Comparison of ENCODE assay signal across 8 cellular contexts in genomic region chr14:50830932-50831703, GRCh38. TPM values are rescaled to one million over a fixed set of nuclear protein-coding genes. Genes with fewer than 3 reads are reported as not detected.
DNase-seq lines count a peak whose midpoint lies in the region; ATAC-seq and TF ChIP-seq lines count a peak whose summit lies in the region.

A gene with protein sequence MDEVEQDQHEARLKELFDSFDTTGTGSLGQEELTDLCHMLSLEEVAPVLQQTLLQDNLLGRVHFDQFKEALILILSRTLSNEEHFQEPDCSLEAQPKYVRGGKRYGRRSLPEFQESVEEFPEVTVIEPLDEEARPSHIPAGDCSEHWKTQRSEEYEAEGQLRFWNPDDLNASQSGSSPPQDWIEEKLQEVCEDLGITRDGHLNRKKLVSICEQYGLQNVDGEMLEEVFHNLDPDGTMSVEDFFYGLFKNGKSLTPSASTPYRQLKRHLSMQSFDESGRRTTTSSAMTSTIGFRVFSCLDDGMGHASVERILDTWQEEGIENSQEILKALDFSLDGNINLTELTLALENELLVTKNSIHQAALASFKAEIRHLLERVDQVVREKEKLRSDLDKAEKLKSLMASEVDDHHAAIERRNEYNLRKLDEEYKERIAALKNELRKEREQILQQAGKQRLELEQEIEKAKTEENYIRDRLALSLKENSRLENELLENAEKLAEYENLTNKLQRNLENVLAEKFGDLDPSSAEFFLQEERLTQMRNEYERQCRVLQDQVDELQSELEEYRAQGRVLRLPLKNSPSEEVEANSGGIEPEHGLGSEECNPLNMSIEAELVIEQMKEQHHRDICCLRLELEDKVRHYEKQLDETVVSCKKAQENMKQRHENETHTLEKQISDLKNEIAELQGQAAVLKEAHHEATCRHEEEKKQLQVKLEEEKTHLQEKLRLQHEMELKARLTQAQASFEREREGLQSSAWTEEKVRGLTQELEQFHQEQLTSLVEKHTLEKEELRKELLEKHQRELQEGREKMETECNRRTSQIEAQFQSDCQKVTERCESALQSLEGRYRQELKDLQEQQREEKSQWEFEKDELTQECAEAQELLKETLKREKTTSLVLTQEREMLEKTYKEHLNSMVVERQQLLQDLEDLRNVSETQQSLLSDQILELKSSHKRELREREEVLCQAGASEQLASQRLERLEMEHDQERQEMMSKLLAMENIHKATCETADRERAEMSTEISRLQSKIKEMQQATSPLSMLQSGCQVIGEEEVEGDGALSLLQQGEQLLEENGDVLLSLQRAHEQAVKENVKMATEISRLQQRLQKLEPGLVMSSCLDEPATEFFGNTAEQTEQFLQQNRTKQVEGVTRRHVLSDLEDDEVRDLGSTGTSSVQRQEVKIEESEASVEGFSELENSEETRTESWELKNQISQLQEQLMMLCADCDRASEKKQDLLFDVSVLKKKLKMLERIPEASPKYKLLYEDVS (N-terminal part only) (minus strand): TSS chr14:50831162. CDS start chr14:50822056, 9,106 bp downstream.

- no peaks in the 10 kb centered on the region for H3K9me3 Mint-ChIP-seq in stimulated activated memory B cell treated with anti-CD40 and anti-IgM and Interleukin-4, amounts not matched to agents 10 μg/mL and 1 μg/mL and 100 μg/mL, for 72 hours

- no peaks in the 10 kb centered on the region for H3K27me3 Mint-ChIP-seq in stimulated activated memory B cell treated with anti-CD40 and anti-IgM and Interleukin-4, amounts not matched to agents 10 μg/mL and 1 μg/mL and 100 μg/mL, for 72 hours

- H3K9ac ChIP-seq in OCI-LY3 (ENCODE audit: low read length) (peak within 1 kb of the TSS; percentile 86), muscle layer of colon (ENCODE audit: low read length) (peak within 1 kb of the TSS; percentile 79)

- peak within 1 kb of the TSS; percentile 96 for H3K27ac Mint-ChIP-seq in stimulated activated memory B cell treated with anti-CD40 and anti-IgM and Interleukin-4, amounts not matched to agents 10 μg/mL and 1 μg/mL and 100 μg/mL, for 72 hours

- TF ChIP-seq CTCF in OCI-LY3 (IDR thresholded peaks at IDR 0.05; ENCODE audit: low read depth, low read length) = no peak

- H3K4me1 Mint-ChIP-seq in stimulated activated memory B cell treated with anti-CD40 and anti-IgM and Interleukin-4, amounts not matched to agents 10 μg/mL and 1 μg/mL and 100 μg/mL, for 72 hours = peaks cover 71% of the 10 kb centered on the region

- peaks cover 5% of the 10 kb centered on the region; the same call in 1 of the 2 replicates for H3K27me3 ChIP-seq in OCI-LY3 (ENCODE audit: low read depth, low read length)
- H3K27me3 ChIP-seq in esophagus (ENCODE audit: control insufficient read depth in 1 of 2, insufficient read depth in 2 of 2, low read length in 2 of 2) = no peaks in the 10 kb centered on the region
- no peaks in the 10 kb centered on the region for H3K27me3 ChIP-seq in muscle layer of colon (ENCODE audit: control insufficient read depth in 1 of 2, insufficient read depth in 2 of 2, low read length in 2 of 2)

- H3K4me3 Mint-ChIP-seq in stimulated activated memory B cell treated with anti-CD40 and anti-IgM and Interleukin-4, amounts not matched to agents 10 μg/mL and 1 μg/mL and 100 μg/mL, for 72 hours = peak within 1 kb of the TSS; percentile 99

- H3K27ac ChIP-seq in OCI-LY3 (ENCODE audit: low read length) = peak within 1 kb of the TSS; percentile 78
- H3K27ac ChIP-seq in esophagus (ENCODE audit: low read depth in 2 of 2, low read length in 1 of 2) = peak within 1 kb of the TSS; percentile 87 to 93
- H3K27ac ChIP-seq in muscle layer of colon (ENCODE audit: low read depth, low read length) = peak within 1 kb of the TSS; percentile 94

- peak within 1 kb of the TSS; percentile 94 for H3K4me2 ChIP-seq in OCI-LY3 (ENCODE audit: low read length)

- peaks cover 31% of the 10 kb centered on the region for H3K36me3 ChIP-seq in OCI-LY3 (replicated peaks; ENCODE audit: low read depth, low read length)
- H3K36me3 ChIP-seq in esophagus (ENCODE audit: control insufficient read depth in 2 of 2, insufficient read depth in 2 of 2, low read length in 1 of 2) = peaks cover 0 to 4% of the 10 kb centered on the region in 2 donors
- no peaks in the 10 kb centered on the region for H3K36me3 ChIP-seq in muscle layer of colon (ENCODE audit: insufficient read depth, low read length)

- no peaks in the 10 kb centered on the region for H3K9me3 ChIP-seq in OCI-LY3 (ENCODE audit: insufficient read depth, low read length)
- no peaks in the 10 kb centered on the region for H3K9me3 ChIP-seq in esophagus (ENCODE audit: control insufficient read depth in 2 of 2, insufficient read depth in 1 of 2, low read depth in 1 of 2, low read length in 1 of 2)
- H3K9me3 ChIP-seq in muscle layer of colon (ENCODE audit: low read length) = no peaks in the 10 kb centered on the region

- H3K4me1 ChIP-seq in OCI-LY3 (ENCODE audit: low read length) (peaks cover 27% of the 10 kb centered on the region), esophagus (ENCODE audit: control insufficient read depth in 2 of 2, insufficient read depth in 2 of 2, low read length in 1 of 2) (peaks cover 0 to 9% of the 10 kb centered on the region in 2 donors), muscle layer of colon (ENCODE audit: insufficient read depth, low read length) (peaks cover 13% of the 10 kb centered on the region)

- DNase-seq in COR-L47 (lab: John Stamatoyannopoulos, UW) = peak; percentile 43
- peak; percentile 66 for DNase-seq in HPDE6-E6E7 (ENCODE audit: extremely low spot score)
- peak; percentile 79 for DNase-seq in activated T-cell treated with anti-CD3 and anti-CD28 coated beads, Interleukin-2, amount 50 U/mL, for 1 hour

- peaks cover 36% of the 10 kb centered on the region for H4K20me1 ChIP-seq in OCI-LY3 (ENCODE audit: insufficient read depth, low read length)

- peaks cover 26% of the 10 kb centered on the region for H3K36me3 Mint-ChIP-seq in stimulated activated memory B cell treated with anti-CD40 and anti-IgM and Interleukin-4, amounts not matched to agents 10 μg/mL and 1 μg/mL and 100 μg/mL, for 72 hours

- H3K4me3 ChIP-seq in OCI-LY3 (ENCODE audit: low read length) (peak within 1 kb of the TSS; percentile 90), esophagus (ENCODE audit: low read depth in 1 of 2, low read length in 2 of 2) (peak within 1 kb of the TSS; percentile 63 to 88), muscle layer of colon (ENCODE audit: low read depth in 1 of 2, low read length in 2 of 2) (peak within 1 kb of the TSS; percentile 76 to 86)

- H2AFZ ChIP-seq in OCI-LY3 (ENCODE audit: low read depth, low read length) = peak within 1 kb of the TSS; percentile 44

- ATAC-seq in GM19467 (IDR thresholded peaks at IDR 0.05; ENCODE audit: unreplicated experiment) = peak; percentile 76
- ATAC-seq in stimulated activated memory B cell treated with anti-CD40 and anti-IgM and Interleukin-4, amounts not matched to agents 10 μg/mL and 1 μg/mL and 100 μg/mL, for 72 hours = peak; percentile 94

- 0 to 1% methylated on average over 53 to 96 of the region's 96 CpGs for WGBS in esophagus, 2 donors

- peaks cover 47% of the 10 kb centered on the region for H3K79me2 ChIP-seq in OCI-LY3 (ENCODE audit: low read length)

RNA-seq across cellular contexts. Expression of the gene that starts here (rescaled TPM):
- 1 to 10 TPM; 6.2 to 6.8 TPM for polyA plus RNA-seq in esophagus

Comparison
In these comparisons a context has a peak if more than half of its experiments do, and no peak if none do; other contexts are left out.
1. Peak in every context shown above with its lines: DNase-seq, ATAC-seq, H3K4me3 ChIP-seq and H3K27ac ChIP-seq.